8 cellular contexts compared by ENCODE assay signal in genomic region chrX:103215768-103216085, GRCh38. TPM values are rescaled to one million over a fixed set of nuclear protein-coding genes. Genes with fewer than 3 reads are reported as not detected.
DNase-seq lines count a peak whose midpoint lies in the region; ATAC-seq and TF ChIP-seq lines count a peak whose summit lies in the region.

No MANE protein-coding gene starts in this region.

- no peaks in the 10 kb centered on the region for H3K36me3 Mint-ChIP-seq in glutamatergic neuron (ENCODE audit: unreplicated experiment)

- in situ Hi-C loops in ACHN (cut with HindIII; ENCODE audit: low pct_ligation_motif_present, low pct_unique_long_range_greater_than_20kb, low sequenced_read_pairs) = no loop called here

- H3K79me2 ChIP-seq in SK-N-SH (ENCODE audit: insufficient read depth) = no peaks in the 10 kb centered on the region

- ATAC-seq in Right ventricle myocardium inferior (peak; percentile 30), psoas muscle (peak in 1 of 4 donors; percentile 27), GM18498 (IDR thresholded peaks at IDR 0.05; ENCODE audit: unreplicated experiment) (no peak)

- no peak for TF ChIP-seq CTCF in SK-N-SH (IDR thresholded peaks at IDR 0.05)
- TF ChIP-seq CTCF in glutamatergic neuron (IDR thresholded peaks at IDR 0.05; ENCODE audit: partially characterized antibody, unreplicated experiment) = no peak
- TF ChIP-seq CTCF in psoas muscle (IDR thresholded peaks at IDR 0.05) = no peak

- H3K9ac ChIP-seq in SK-N-SH = peak overlapping the region; percentile 86

- CTCF ChIA-PET in SK-N-SH (lab: Yijun Ruan, JAX) = no interaction called here

- no peaks in the 10 kb centered on the region; the same call in 1 of the 2 replicates for H3K27me3 ChIP-seq in SK-N-SH (ENCODE audit: insufficient read depth)
- peaks cover 0 to 46% (median 0%) of the 10 kb centered on the region in 3 donors for H3K27me3 ChIP-seq in psoas muscle (ENCODE audit: insufficient read depth in 3 of 3, low read length in 2 of 3)

- peaks cover 2% of the 10 kb centered on the region for H3K9me3 Mint-ChIP-seq in glutamatergic neuron (ENCODE audit: unreplicated experiment)

- H3K27ac ChIP-seq in SK-N-SH (ENCODE audit: low read depth in 2 of 2, low read length in 1 of 2) = peak overlapping the region; percentile 81 to 85
- H3K27ac ChIP-seq in psoas muscle = peak overlapping the region; percentile 61

- peak overlapping the region; percentile 93 for H3K4me3 Mint-ChIP-seq in glutamatergic neuron (ENCODE audit: unreplicated experiment)

- peak overlapping the region; percentile 72 for H3K4me2 ChIP-seq in SK-N-SH

- TF ChIP-seq EP300 in SK-N-SH (IDR thresholded peaks at IDR 0.05; ENCODE audit: borderline replicate concordance in 1 of 2, low read depth in 1 of 2, low read length in 1 of 2) = no peak

- peak overlapping the region; percentile 94 for H3K27ac Mint-ChIP-seq in glutamatergic neuron (ENCODE audit: unreplicated experiment)

- no peaks in the 10 kb centered on the region for H3K27me3 Mint-ChIP-seq in glutamatergic neuron (ENCODE audit: unreplicated experiment)

- H3K4me3 ChIP-seq in SK-N-SH (ENCODE audit: low read depth in 2 of 2, low read length in 1 of 2) (peak overlapping the region; percentile 62 to 63), psoas muscle (peak overlapping the region; percentile 68)

- WGBS in SK-N-SH (ENCODE audit: low lambda C conversion rate) = 1% methylated on average over 5 of the region's 11 CpGs
- WGBS in psoas muscle, 3 donors = 19 to 28% (median 22%) methylated on average over 10 to 11 of the region's 11 CpGs

- H3K4me1 ChIP-seq in SK-N-SH (ENCODE audit: control insufficient read depth in 1 of 2, insufficient read depth in 2 of 2, low read depth in 1 of 2, low read length in 1 of 2) = no peaks in the 10 kb centered on the region; a peak in 1 of 4 replicates
- H3K4me1 ChIP-seq in psoas muscle = no peaks in the 10 kb centered on the region

- POLR2A ChIA-PET in SK-N-SH (lab: Yijun Ruan, JAX) = interaction anchor here (0.6 to 0.9 kb wide), 2 partner anchors 39 to 264 kb away, joined by 3 read pairs; partner anchors contain the start of gene TCEAL8

- H3K9me3 ChIP-seq in SK-N-SH (no peaks in the 10 kb centered on the region), psoas muscle (no peaks in the 10 kb centered on the region)

- H3K36me3 ChIP-seq in SK-N-SH (replicated peaks in 1 of 2; ENCODE audit: control insufficient read depth in 1 of 2, insufficient read depth in 2 of 2, low read length in 1 of 2) = peaks cover 6 to 9% of the 10 kb centered on the region in 2 experiments
- no peaks in the 10 kb centered on the region for H3K36me3 ChIP-seq in psoas muscle (ENCODE audit: insufficient read depth in 1 of 2, low read depth in 1 of 2)

- no peaks in the 10 kb centered on the region for H3K9me2 ChIP-seq in SK-N-SH

- TF ChIP-seq RAD21 in SK-N-SH (IDR thresholded peaks at IDR 0.05; ENCODE audit: low read length) = no peak

- intact Hi-C loops in Right ventricle myocardium inferior (cut with DNase I) = loop anchor here (2.0 kb wide), 1 partner anchor 39 kb away; the partner anchor contains the start of gene TCEAL8
- intact Hi-C loops in cardiac septum (cut with DNase I) = loop anchor here (1.0 kb wide), 1 partner anchor 38 kb away; no protein-coding TSS in a partner anchor
- intact Hi-C loops in psoas muscle (cut with DNase I) = loop anchor here in 1 of 2 donors (10.0 kb wide), 1 partner anchor 249 kb away; no protein-coding TSS in a partner anchor

- H4K20me1 ChIP-seq in SK-N-SH (ENCODE audit: insufficient read depth) = no peaks in the 10 kb centered on the region

- no peaks in the 10 kb centered on the region for H3F3A ChIP-seq in SK-N-SH (replicated peaks; ENCODE audit: insufficient read depth)

- 0 out of 2 replicates have a peak overlapping the region, but pooled peaks have one; percentile 57 for H2AFZ ChIP-seq in SK-N-SH (ENCODE audit: low read depth)

- DNase-seq in Right ventricle myocardium inferior (ENCODE audit: missing footprints) (no peak), cardiac septum (ENCODE audit: low spot score) (no peak), SK-N-SH (peak; percentile 80), glutamatergic neuron (no peak), psoas muscle (no peak), ACHN (no peak), epidermal melanocyte (ENCODE audit: insufficient read length, low spot score) (no peak)

- peaks cover 3% of the 10 kb centered on the region for H3K4me1 Mint-ChIP-seq in glutamatergic neuron (ENCODE audit: low read depth, unreplicated experiment)

TF ChIP-seq in SK-N-SH, 30 proteins besides CTCF, POLR2A, EP300 and RAD21 (continues in another document):
- TF ChIP-seq, protein P1, sequence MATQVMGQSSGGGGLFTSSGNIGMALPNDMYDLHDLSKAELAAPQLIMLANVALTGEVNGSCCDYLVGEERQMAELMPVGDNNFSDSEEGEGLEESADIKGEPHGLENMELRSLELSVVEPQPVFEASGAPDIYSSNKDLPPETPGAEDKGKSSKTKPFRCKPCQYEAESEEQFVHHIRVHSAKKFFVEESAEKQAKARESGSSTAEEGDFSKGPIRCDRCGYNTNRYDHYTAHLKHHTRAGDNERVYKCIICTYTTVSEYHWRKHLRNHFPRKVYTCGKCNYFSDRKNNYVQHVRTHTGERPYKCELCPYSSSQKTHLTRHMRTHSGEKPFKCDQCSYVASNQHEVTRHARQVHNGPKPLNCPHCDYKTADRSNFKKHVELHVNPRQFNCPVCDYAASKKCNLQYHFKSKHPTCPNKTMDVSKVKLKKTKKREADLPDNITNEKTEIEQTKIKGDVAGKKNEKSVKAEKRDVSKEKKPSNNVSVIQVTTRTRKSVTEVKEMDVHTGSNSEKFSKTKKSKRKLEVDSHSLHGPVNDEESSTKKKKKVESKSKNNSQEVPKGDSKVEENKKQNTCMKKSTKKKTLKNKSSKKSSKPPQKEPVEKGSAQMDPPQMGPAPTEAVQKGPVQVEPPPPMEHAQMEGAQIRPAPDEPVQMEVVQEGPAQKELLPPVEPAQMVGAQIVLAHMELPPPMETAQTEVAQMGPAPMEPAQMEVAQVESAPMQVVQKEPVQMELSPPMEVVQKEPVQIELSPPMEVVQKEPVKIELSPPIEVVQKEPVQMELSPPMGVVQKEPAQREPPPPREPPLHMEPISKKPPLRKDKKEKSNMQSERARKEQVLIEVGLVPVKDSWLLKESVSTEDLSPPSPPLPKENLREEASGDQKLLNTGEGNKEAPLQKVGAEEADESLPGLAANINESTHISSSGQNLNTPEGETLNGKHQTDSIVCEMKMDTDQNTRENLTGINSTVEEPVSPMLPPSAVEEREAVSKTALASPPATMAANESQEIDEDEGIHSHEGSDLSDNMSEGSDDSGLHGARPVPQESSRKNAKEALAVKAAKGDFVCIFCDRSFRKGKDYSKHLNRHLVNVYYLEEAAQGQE (IDR thresholded peaks at IDR 0.05; ENCODE audit: low read depth, low read length) = no peak
- TF ChIP-seq SMC3 (IDR thresholded peaks at IDR 0.05; ENCODE audit: low read depth, low read length) (no peak), JUND (IDR thresholded peaks at IDR 0.05) (no peak), USF2 (IDR thresholded peaks at IDR 0.05; ENCODE audit: borderline replicate concordance, low read depth, low read length) (no peak), ELF1 (IDR thresholded peaks at IDR 0.05) (no peak), TAF1 (IDR thresholded peaks at IDR 0.05; ENCODE audit: borderline replicate concordance, low read depth, low read length) (0 out of 2 replicates have a peak, but pooled peaks have one; percentile 1), GABPA (IDR thresholded peaks at IDR 0.05; ENCODE audit: low read depth) (no peak), YY1 (IDR thresholded peaks at IDR 0.05; ENCODE audit: low read depth) (peak; percentile 93), TEAD4 (IDR thresholded peaks at IDR 0.05; ENCODE audit: borderline replicate concordance, insufficient read depth) (peak; percentile 82)
- TF ChIP-seq, protein P2, sequence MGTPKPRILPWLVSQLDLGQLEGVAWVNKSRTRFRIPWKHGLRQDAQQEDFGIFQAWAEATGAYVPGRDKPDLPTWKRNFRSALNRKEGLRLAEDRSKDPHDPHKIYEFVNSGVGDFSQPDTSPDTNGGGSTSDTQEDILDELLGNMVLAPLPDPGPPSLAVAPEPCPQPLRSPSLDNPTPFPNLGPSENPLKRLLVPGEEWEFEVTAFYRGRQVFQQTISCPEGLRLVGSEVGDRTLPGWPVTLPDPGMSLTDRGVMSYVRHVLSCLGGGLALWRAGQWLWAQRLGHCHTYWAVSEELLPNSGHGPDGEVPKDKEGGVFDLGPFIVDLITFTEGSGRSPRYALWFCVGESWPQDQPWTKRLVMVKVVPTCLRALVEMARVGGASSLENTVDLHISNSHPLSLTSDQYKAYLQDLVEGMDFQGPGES (IDR thresholded peaks at IDR 0.05; ENCODE audit: low read depth, low read length) = no peak

RNA-seq across cellular contexts. Expression of gene BEX4, which starts 0.8 kb away (rescaled TPM):
- total RNA-seq in Right ventricle myocardium inferior (30.3 TPM), cardiac septum (34.3 TPM), glutamatergic neuron (ENCODE audit: unreplicated experiment) (82.5 TPM), psoas muscle (1 to 10 TPM; 1.9 to 4.6 (median 2.8) TPM)
- polyA plus RNA-seq in SK-N-SH (2012; rRNA removed) (84.8 and 95.7 TPM in 2 replicates), psoas muscle (1 to 10 TPM; 3.7 to 4.9 (median 4.0) TPM)
- 111 and 151 TPM in 2 replicates for polyA plus RNA-seq in SK-N-SH (2012; cell fraction: cytosol; rRNA removed)
- 17.2 and 35.2 TPM in 2 replicates for polyA plus RNA-seq in SK-N-SH (2012; cell fraction: nucleus; rRNA removed)

RNA-seq across cellular contexts. Expression of gene TCEAL8, which starts 39.2 kb away (rescaled TPM):
- 38.0 TPM for total RNA-seq in Right ventricle myocardium inferior
- total RNA-seq in cardiac septum = 51.6 TPM
- polyA plus RNA-seq in SK-N-SH (2012; rRNA removed) = 36.5 and 43.5 TPM in 2 replicates
- 64.4 and 99.4 TPM in 2 replicates for polyA plus RNA-seq in SK-N-SH (2012; cell fraction: cytosol; rRNA removed)
- polyA plus RNA-seq in SK-N-SH (2012; cell fraction: nucleus; rRNA removed) = 5.3 and 14.1 TPM in 2 replicates
- total RNA-seq in glutamatergic neuron (ENCODE audit: unreplicated experiment) = 48.6 TPM
- 10 to 100 TPM in 1 of 4 donors, 1 to 10 TPM in 3; 6.6 to 15.8 (median 8.2) TPM for total RNA-seq in psoas muscle
- polyA plus RNA-seq in psoas muscle = 10 to 100 TPM in 2 of 3 donors, 1 to 10 TPM in 1; 9.5 to 13.9 (median 11.0) TPM
